18 cellular contexts compared by ENCODE assay signal in the genomic region with DNA sequence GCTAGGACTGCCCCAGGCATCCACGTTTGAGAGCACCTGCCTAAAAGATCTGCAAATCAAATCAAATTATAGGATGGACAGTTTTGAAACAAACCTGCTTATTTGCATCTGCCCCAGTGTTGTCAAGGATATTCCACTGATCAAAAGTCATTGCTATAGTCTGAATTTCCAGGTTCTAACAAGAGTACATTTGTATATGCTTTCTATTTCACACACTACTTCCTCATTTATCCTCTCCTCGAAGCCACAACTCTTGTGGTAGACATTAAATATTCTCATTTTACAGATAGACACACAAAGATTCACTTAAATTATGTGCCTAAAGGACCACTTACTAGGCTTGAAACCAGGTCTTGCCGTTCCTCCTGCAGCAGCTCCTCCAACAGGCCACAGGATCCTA. TPM values are rescaled to one million over a fixed set of nuclear protein-coding genes. Genes with fewer than 3 reads are reported as not detected.
DNase-seq lines count a peak whose midpoint lies in the region; ATAC-seq and TF ChIP-seq lines count a peak whose summit lies in the region.
"Had no signal": no experiment of that assay in that cellular context is flagged by ENCODE, and none has a peak within 500 bp of the region (broad histone marks: within the 10 kb centered on the region; RNA-seq: fewer than 3 reads in every experiment).

No MANE protein-coding gene starts in this region.

- TF ChIP-seq CTCF in CD8-positive, alpha-beta T cell (IDR thresholded peaks at IDR 0.05) = no peak
- no peak for TF ChIP-seq CTCF in GM23338 (conservative IDR thresholded peaks at IDR 0.05; ENCODE audit: low read depth in 2 of 2)

- H3K4me1 Mint-ChIP-seq in CD8-positive, alpha-beta T cell (ENCODE audit: low read depth) = peaks cover 81% of the 10 kb centered on the region
- peaks cover 73% of the 10 kb centered on the region for H3K4me1 Mint-ChIP-seq in dendritic cell treated with granulocyte-macrophage colony-stimulating factor and Interleukin-4, amounts not matched to agents 40 ng/mL and 50 ng/mL, for 4 days (ENCODE audit: low read depth)
- peaks cover 23% of the 10 kb centered on the region for H3K4me1 Mint-ChIP-seq in GM23338

- H3K27ac Mint-ChIP-seq in CD8-positive, alpha-beta T cell = no peak overlapping the region
- H3K27ac Mint-ChIP-seq in dendritic cell treated with granulocyte-macrophage colony-stimulating factor and Interleukin-4, amounts not matched to agents 40 ng/mL and 50 ng/mL, for 4 days = peak overlapping the region; percentile 41
- H3K27ac Mint-ChIP-seq in GM23338 = no peak overlapping the region
- H3K27ac Mint-ChIP-seq: activated T-cell treated with anti-CD3 and anti-CD28 coated beads, Interleukin-2, amount 50 U/mL, for 24 hours had no signal

- H3K27me3 Mint-ChIP-seq in CD8-positive, alpha-beta T cell (ENCODE audit: low read depth) = no peaks in the 10 kb centered on the region
- peaks cover 3% of the 10 kb centered on the region for H3K27me3 Mint-ChIP-seq in dendritic cell treated with granulocyte-macrophage colony-stimulating factor and Interleukin-4, amounts not matched to agents 40 ng/mL and 50 ng/mL, for 4 days
- peaks cover 14% of the 10 kb centered on the region for H3K27me3 Mint-ChIP-seq in GM23338 (ENCODE audit: insufficient read depth, low read depth, poor library complexity)
- H3K27me3 Mint-ChIP-seq: activated T-cell treated with anti-CD3 and anti-CD28 coated beads, Interleukin-2, amount 50 U/mL, for 24 hours had no signal

- H4K20me1 ChIP-seq in GM23338 (replicated peaks; ENCODE audit: insufficient read depth) = no peaks in the 10 kb centered on the region

- no peaks in the 10 kb centered on the region for H3F3A ChIP-seq in GM23338 (replicated peaks; ENCODE audit: low read depth)

- no peaks in the 10 kb centered on the region for H3K9me2 ChIP-seq in GM23338 (ENCODE audit: insufficient read depth)

- H3K36me3 ChIP-seq in CD8-positive, alpha-beta T cell (ENCODE audit: insufficient read depth, low read length) = no peaks in the 10 kb centered on the region
- no peaks in the 10 kb centered on the region for H3K36me3 ChIP-seq in GM23338 (ENCODE audit: insufficient read depth)
- H3K36me3 ChIP-seq: adrenal gland, left ventricle myocardium inferior had no signal

- no peak overlapping the region for H3K4me3 ChIP-seq in CD8-positive, alpha-beta T cell (ENCODE audit: low read depth, low read length)
- H3K4me3 ChIP-seq in GM23338 = no peak overlapping the region
- H3K4me3 ChIP-seq: adrenal gland, left ventricle myocardium inferior had no signal

- ATAC-seq in CD8-positive, alpha-beta T cell = no peak
- ATAC-seq in HG02852 (IDR thresholded peaks at IDR 0.05; ENCODE audit: unreplicated experiment) = peak; percentile 43
- no peak for ATAC-seq in GM23338
- ATAC-seq: HCT116, HepG2 had no signal

- no peaks in the 10 kb centered on the region for H3K79me2 ChIP-seq in GM23338 (replicated peaks; ENCODE audit: insufficient read depth)

- POLR2A ChIA-PET in CD8-positive, alpha-beta T cell (lab: Charles Lee) = no interaction called here

- peak overlapping the region; percentile 9 for H3K4me3 Mint-ChIP-seq in CD8-positive, alpha-beta T cell
- no peak overlapping the region for H3K4me3 Mint-ChIP-seq in dendritic cell treated with granulocyte-macrophage colony-stimulating factor and Interleukin-4, amounts not matched to agents 40 ng/mL and 50 ng/mL, for 4 days
- H3K4me3 Mint-ChIP-seq in GM23338 = no peak overlapping the region
- H3K4me3 Mint-ChIP-seq: activated T-cell treated with anti-CD3 and anti-CD28 coated beads, Interleukin-2, amount 50 U/mL, for 24 hours had no signal

- no peaks in the 10 kb centered on the region for H3K27me3 ChIP-seq in CD8-positive, alpha-beta T cell (ENCODE audit: insufficient read depth, low read length)
- no peaks in the 10 kb centered on the region for H3K27me3 ChIP-seq in GM23338 (ENCODE audit: insufficient read depth)
- H3K27me3 ChIP-seq: adrenal gland had no signal

- H3K36me3 Mint-ChIP-seq in CD8-positive, alpha-beta T cell = no peaks in the 10 kb centered on the region
- peaks cover 4% of the 10 kb centered on the region for H3K36me3 Mint-ChIP-seq in dendritic cell treated with granulocyte-macrophage colony-stimulating factor and Interleukin-4, amounts not matched to agents 40 ng/mL and 50 ng/mL, for 4 days (ENCODE audit: low read depth)
- no peaks in the 10 kb centered on the region for H3K36me3 Mint-ChIP-seq in GM23338 (ENCODE audit: low read depth)

- H3K4me1 ChIP-seq in CD8-positive, alpha-beta T cell (ENCODE audit: insufficient read depth, low read length) = peaks cover 62% of the 10 kb centered on the region
- H3K4me1 ChIP-seq in GM23338 (ENCODE audit: insufficient read depth) = no peaks in the 10 kb centered on the region

- no peaks in the 10 kb centered on the region for H3K9me3 Mint-ChIP-seq in CD8-positive, alpha-beta T cell
- H3K9me3 Mint-ChIP-seq in dendritic cell treated with granulocyte-macrophage colony-stimulating factor and Interleukin-4, amounts not matched to agents 40 ng/mL and 50 ng/mL, for 4 days = no peaks in the 10 kb centered on the region
- no peaks in the 10 kb centered on the region for H3K9me3 Mint-ChIP-seq in GM23338
- H3K9me3 Mint-ChIP-seq: activated T-cell treated with anti-CD3 and anti-CD28 coated beads, Interleukin-2, amount 50 U/mL, for 24 hours had no signal

- no peak overlapping the region for H3K27ac ChIP-seq in CD8-positive, alpha-beta T cell (ENCODE audit: low read depth, low read length)
- no peak overlapping the region for H3K27ac ChIP-seq in GM23338 (ENCODE audit: low read depth)
- H3K27ac ChIP-seq: adrenal gland, left ventricle myocardium inferior had no signal

- no peak for DNase-seq in CD8-positive, alpha-beta T cell
- DNase-seq in NCI-H526 treated with DMSO at 0.1 percent for 48 hours (lab: John Stamatoyannopoulos, UW) (peak; percentile 64), NCI-H1105 treated with DMSO at 0.1 percent for 48 hours (lab: John Stamatoyannopoulos, UW) (no peak), GM23338 (ENCODE audit: low spot score) (no peak), SK-N-DZ (ENCODE audit: low spot score) (no peak)
- no peak for DNase-seq in activated CD4-positive, CD25-positive, alpha-beta regulatory T cell treated with anti-CD3 and anti-CD28 coated beads, Interleukin-2, amount 50 U/mL, for 72 hours
- DNase-seq: activated T-cell treated with anti-CD3 and anti-CD28 coated beads, Interleukin-2, amount 50 U/mL, for 24 hours; adrenal gland; DND-41; left ventricle myocardium inferior; NCI-H187; NCI-H774; stimulated activated CD4-positive, alpha-beta T cell treated with anti-CD3 and anti-CD28 coated beads, Interleukin-4, amount 100 ng/mL, for 4 hours; stimulated activated naive CD4-positive, alpha-beta T cell treated with Interleukin-2 at 50 U/mL for 16 hours had no signal

- intact Hi-C loops in CD8-positive, alpha-beta T cell (cut with DNase I, micrococcal nuclease) = no loop called here
- intact Hi-C loops in dendritic cell treated with granulocyte-macrophage colony-stimulating factor and Interleukin-4, amounts not matched to agents 40 ng/mL and 50 ng/mL, for 4 days (cut with micrococcal nuclease) = no loop called here

- H3K4me2 ChIP-seq in GM23338 = no peak overlapping the region

- no peak overlapping the region for H2AFZ ChIP-seq in GM23338

- H3K9me3 ChIP-seq in CD8-positive, alpha-beta T cell (ENCODE audit: low read length) = no peaks in the 10 kb centered on the region
- H3K9me3 ChIP-seq: adrenal gland, left ventricle myocardium inferior had no signal

- CTCF ChIA-PET in CD8-positive, alpha-beta T cell (lab: Charles Lee) = interaction anchor here (0.9 kb wide), 1 partner anchor 21 kb away, joined by 3 read pairs; no protein-coding TSS in a partner anchor

RNA-seq across cellular contexts. Expression of gene TET3, which starts 11.9 kb away (rescaled TPM):
- 10 to 100 TPM; 25.4 to 26.2 TPM for total RNA-seq in CD8-positive, alpha-beta T cell
- total RNA-seq in GM23338 (2014; rRNA removed; shearing (Covaris generic)) = 18.3 and 19.9 TPM in 2 replicates
- 3.6 and 3.8 TPM in 2 replicates for polyA plus RNA-seq in GM23338 (2016; fragmentation: Nextera tagmentation; extraction: Ambion mirVana)
- 7.4 and 8.5 TPM in 2 replicates for polyA plus RNA-seq in SK-N-DZ (2014; cell fraction: cytosol; rRNA removed)
- 6.7 and 12.0 TPM in 2 replicates for polyA plus RNA-seq in SK-N-DZ (2014; cell fraction: nucleus; rRNA removed)

RNA-seq across cellular contexts. Expression of gene DGUOK, which starts 46.2 kb away (rescaled TPM):
- total RNA-seq in CD8-positive, alpha-beta T cell = 10 to 100 TPM; 29.0 to 31.8 TPM
- 57.2 and 68.4 TPM in 2 replicates for total RNA-seq in GM23338 (2014; rRNA removed; shearing (Covaris generic))
- polyA plus RNA-seq in GM23338 (2016; fragmentation: Nextera tagmentation; extraction: Ambion mirVana) = 287 and 292 TPM in 2 replicates
- polyA plus RNA-seq in SK-N-DZ (2014; cell fraction: cytosol; rRNA removed) = 145 and 154 TPM in 2 replicates
- 97.8 and 110 TPM in 2 replicates for polyA plus RNA-seq in SK-N-DZ (2014; cell fraction: nucleus; rRNA removed)
